17 cellular contexts compared by ENCODE assay signal in the genomic region with DNA sequence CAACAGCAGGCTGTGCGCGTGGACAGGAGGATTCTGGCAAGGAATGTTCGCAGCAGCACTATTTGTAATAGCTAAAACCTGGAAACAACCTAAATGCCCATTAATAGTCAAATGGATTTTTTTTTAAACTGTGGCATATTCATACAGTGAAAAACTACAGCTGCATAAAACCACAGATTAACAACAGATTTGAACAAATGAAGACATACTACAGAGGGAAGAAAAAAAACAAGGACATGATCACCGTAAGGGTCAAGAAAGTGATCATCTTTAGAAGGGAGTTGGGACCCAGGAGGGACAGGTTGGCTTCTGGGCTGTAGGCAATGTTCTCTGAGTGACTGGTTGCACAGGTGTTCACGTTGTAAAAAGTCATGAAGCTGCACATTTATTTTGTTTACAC. TPM values are rescaled to one million over a fixed set of nuclear protein-coding genes. Genes with fewer than 3 reads are reported as not detected.
DNase-seq lines count a peak whose midpoint lies in the region; ATAC-seq, FAIRE-seq and TF ChIP-seq lines count a peak whose summit lies in the region.
"Had no signal": no experiment of that assay in that cellular context is flagged by ENCODE, and none has a peak within 500 bp of the region (broad histone marks: within the 10 kb centered on the region; RNA-seq: fewer than 3 reads in every experiment).

No MANE protein-coding gene starts in this region.

- H3K27ac Mint-ChIP-seq in activated naive CD8-positive, alpha-beta T cell = no peak overlapping the region
- H3K27ac Mint-ChIP-seq in activated naive CD8-positive, alpha-beta T cell treated with anti-CD3 and anti-CD28 coated beads for 36 hours = no peak overlapping the region
- H3K27ac Mint-ChIP-seq in T-cell = no peak overlapping the region
- H3K27ac Mint-ChIP-seq in immature natural killer cell = no peak overlapping the region
- H3K27ac Mint-ChIP-seq in type B pancreatic cell = no peak overlapping the region

- POLR2A ChIA-PET in T-cell (lab: Charles Lee) = no interaction called here

- H3K27me3 Mint-ChIP-seq in activated naive CD8-positive, alpha-beta T cell = peaks cover 42% of the 10 kb centered on the region
- H3K27me3 Mint-ChIP-seq in activated naive CD8-positive, alpha-beta T cell treated with anti-CD3 and anti-CD28 coated beads for 36 hours = peaks cover 59% of the 10 kb centered on the region
- H3K27me3 Mint-ChIP-seq in T-cell (peaks cover 36 to 43% of the 10 kb centered on the region in 2 donors), immature natural killer cell (ENCODE audit: low read depth in 3 of 3) (peaks cover 15 to 19% (median 18%) of the 10 kb centered on the region in 3 donors), type B pancreatic cell (peaks cover 71% of the 10 kb centered on the region)

- peak overlapping the region; percentile 74 for H3K4me3 Mint-ChIP-seq in activated naive CD8-positive, alpha-beta T cell
- H3K4me3 Mint-ChIP-seq in activated naive CD8-positive, alpha-beta T cell treated with anti-CD3 and anti-CD28 coated beads for 36 hours = no peak overlapping the region
- H3K4me3 Mint-ChIP-seq in T-cell = peak overlapping the region; percentile 1 to 72 (median 2)
- peak overlapping the region; percentile 66 to 81 (median 78) for H3K4me3 Mint-ChIP-seq in immature natural killer cell
- H3K4me3 Mint-ChIP-seq in type B pancreatic cell = peak overlapping the region; percentile 88

- CTCF ChIA-PET in T-cell (lab: Charles Lee) = interaction anchor here in 1 of 2 donors (1.6 kb wide), 1 partner anchor 10 kb away, joined by 7 read pairs; no protein-coding TSS in a partner anchor

- no peaks in the 10 kb centered on the region for H3K9me3 Mint-ChIP-seq in activated naive CD8-positive, alpha-beta T cell (ENCODE audit: low read depth)
- peaks cover 2% of the 10 kb centered on the region for H3K9me3 Mint-ChIP-seq in activated naive CD8-positive, alpha-beta T cell treated with anti-CD3 and anti-CD28 coated beads for 36 hours
- H3K9me3 Mint-ChIP-seq in T-cell = peaks cover 0 to 6% (median 0%) of the 10 kb centered on the region in 3 donors
- H3K9me3 Mint-ChIP-seq in immature natural killer cell = no peaks in the 10 kb centered on the region
- H3K9me3 Mint-ChIP-seq in type B pancreatic cell = no peaks in the 10 kb centered on the region

- TF ChIP-seq CTCF in type B pancreatic cell (conservative IDR thresholded peaks at IDR 0.05) = no peak

- no peak for DNase-seq in activated naive CD8-positive, alpha-beta T cell treated with anti-CD3 and anti-CD28 coated beads for 36 hours
- DNase-seq in T-cell (no peak), immature natural killer cell (no peak), type B pancreatic cell (ENCODE audit: extremely low spot score, unreplicated experiment) (no peak), GM19239 (ENCODE audit: insufficient read length, low spot score) (no peak), posterior cingulate gyrus (no peak)
- DNase-seq: Kasumi-1; left lung; mucosa of descending colon; NCI-H1105; PC-3; SJCRH30; stimulated activated CD4-positive, alpha-beta T cell treated with anti-CD3 and anti-CD28 coated beads, Interleukin-2, amount 100 ng/mL, for 24 hours; T-helper 9 cell had no signal

- no peak for ATAC-seq in T-cell (replicated peaks in 1 of 4)
- ATAC-seq in HG03097 (IDR thresholded peaks at IDR 0.05; ENCODE audit: low FRiP score, unreplicated experiment) = no peak

- intact Hi-C loops in posterior cingulate gyrus (cut with DNase I) = loop anchor here (5.0 kb wide), 1 partner anchor 62 kb away; no protein-coding TSS in a partner anchor

- H3K4me1 Mint-ChIP-seq in activated naive CD8-positive, alpha-beta T cell (ENCODE audit: low read depth) = peaks cover 11% of the 10 kb centered on the region
- H3K4me1 Mint-ChIP-seq in activated naive CD8-positive, alpha-beta T cell treated with anti-CD3 and anti-CD28 coated beads for 36 hours = peaks cover 10% of the 10 kb centered on the region
- H3K4me1 Mint-ChIP-seq in T-cell = peaks cover 11 to 21% (median 19%) of the 10 kb centered on the region in 3 donors
- peaks cover 19 to 21% of the 10 kb centered on the region in 2 donors for H3K4me1 Mint-ChIP-seq in immature natural killer cell
- H3K4me1 Mint-ChIP-seq in type B pancreatic cell (ENCODE audit: unreplicated experiment) = peaks cover 5% of the 10 kb centered on the region

- FAIRE-seq in GM19239 (lab: Jason Lieb, UNC) = no peak
- FAIRE-seq: urothelium cell line had no signal

- peaks cover 12% of the 10 kb centered on the region for H3K36me3 Mint-ChIP-seq in activated naive CD8-positive, alpha-beta T cell
- H3K36me3 Mint-ChIP-seq in activated naive CD8-positive, alpha-beta T cell treated with anti-CD3 and anti-CD28 coated beads for 36 hours = peaks cover 15% of the 10 kb centered on the region
- H3K36me3 Mint-ChIP-seq in T-cell = peaks cover 19% of the 10 kb centered on the region
- H3K36me3 Mint-ChIP-seq in immature natural killer cell = peaks cover 11 to 18% (median 14%) of the 10 kb centered on the region in 3 donors
- H3K36me3 Mint-ChIP-seq in type B pancreatic cell = no peaks in the 10 kb centered on the region

RNA-seq across cellular contexts. Expression of a gene that starts 1.2 kb away (rescaled TPM):
- 1 to 10 TPM; 1.2 to 1.5 TPM for total RNA-seq in activated naive CD8-positive, alpha-beta T cell treated with anti-CD3 and anti-CD28 coated beads for 36 hours
- 1 to 10 TPM in 4 of 5 donors, under 1 TPM in 1; 0.70 to 1.9 (median 1.3) TPM for total RNA-seq in T-cell
- 1 to 10 TPM; 1.7 to 4.8 (median 3.7) TPM for polyA plus RNA-seq in immature natural killer cell
- total RNA-seq in type B pancreatic cell (ENCODE audit: low replicate concordance) = 10.5 and 12.9 TPM in 2 replicates
- total RNA-seq: PC-3 had no signal
